ENCODE assay signal across 13 cellular contexts in the genomic region with DNA sequence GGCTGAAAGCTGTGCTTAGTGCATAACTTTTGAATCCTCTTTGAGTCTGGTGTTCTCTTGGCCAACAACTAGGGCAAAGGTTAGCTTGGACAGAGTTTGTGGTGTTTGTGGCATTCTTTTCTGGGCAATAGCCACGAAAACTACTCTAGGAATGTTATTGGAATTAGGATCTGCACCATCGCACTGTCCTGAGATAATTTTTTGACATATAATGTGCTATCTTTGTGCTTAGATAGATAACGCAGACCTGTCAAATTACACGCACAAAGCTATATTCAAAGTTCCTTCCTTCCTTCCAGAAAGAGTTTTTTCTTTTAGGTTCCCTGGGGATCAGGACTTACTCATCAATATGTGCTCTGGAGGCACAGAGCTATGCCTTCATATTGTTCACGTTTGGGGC.
DNase-seq lines count a peak whose midpoint lies in the region; ATAC-seq and TF ChIP-seq lines count a peak whose summit lies in the region.
"Had no signal": no experiment of that assay in that cellular context is flagged by ENCODE, and none has a peak within 500 bp of the region (broad histone marks: within the 10 kb centered on the region; RNA-seq: fewer than 3 reads in every experiment).

No MANE protein-coding gene starts in this region.

- H3K4me3 ChIP-seq in tibial nerve = no peak overlapping the region
- H3K4me3 ChIP-seq: K562 had no signal

- H3K27me3 ChIP-seq in tibial nerve = no peaks in the 10 kb centered on the region

- peak in 1 of 2 donors; percentile 43 for TF ChIP-seq EP300 in tibial nerve (IDR thresholded peaks at IDR 0.05)

- H3K27ac ChIP-seq in tibial nerve = peak overlapping the region in 3 of 4 donors; percentile 31 to 76 (median 72)
- H3K27ac ChIP-seq: WERI-Rb-1 had no signal

- DNase-seq in GM04504 (ENCODE audit: low read depth) = peak; percentile 59
- DNase-seq in amniotic epithelial cell (ENCODE audit: low read depth) = peak; percentile 92
- peak; percentile 50 for DNase-seq in kidney glomerular epithelial cell (lab: John Stamatoyannopoulos, UW)
- no peak for DNase-seq in tibial nerve (ENCODE audit: low spot score in 2 of 2)
- DNase-seq in NCI-H1092 (lab: John Stamatoyannopoulos, UW) = no peak
- no peak for DNase-seq in stimulated activated CD4-positive, alpha-beta T cell treated with anti-CD3 and anti-CD28 coated beads, Interleukin-2, amount 100 ng/mL, for 24 hours
- DNase-seq: foreskin melanocyte, NCI-H187 treated with DMSO at 0.1 percent for 48 hours, NCI-H82, right cardiac atrium, WERI-Rb-1 had no signal

- H3K4me1 ChIP-seq in tibial nerve = peaks cover 0 to 76% (median 20%) of the 10 kb centered on the region in 4 donors

- TF ChIP-seq CTCF in tibial nerve (IDR thresholded peaks at IDR 0.05) = no peak

- no peak for ATAC-seq in GM19397 (IDR thresholded peaks at IDR 0.05; ENCODE audit: unreplicated experiment)

- H3K9me3 ChIP-seq in tibial nerve = no peaks in the 10 kb centered on the region

- 20 to 21% methylated on average over 5 of the region's 5 CpGs for WGBS in tibial nerve, 2 donors

- H3K36me3 ChIP-seq in tibial nerve = peaks cover 0 to 9% (median 0%) of the 10 kb centered on the region in 3 donors

- no peak for TF ChIP-seq POLR2A in tibial nerve (IDR thresholded peaks at IDR 0.05)

Comparison
In these comparisons a context has a peak if more than half of its experiments do, and no peak if none do; other contexts are left out.
1. DNase-seq: peak in GM04504 (single experiment), amniotic epithelial cell (single experiment) and kidney glomerular epithelial cell (single experiment); none in tibial nerve (0 of 2), NCI-H1092 (single experiment) and stimulated activated CD4-positive, alpha-beta T cell treated with anti-CD3 and anti-CD28 coated beads, Interleukin-2, amount 100 ng/mL, for 24 hours (0 of 2).